In the genomic region with DNA sequence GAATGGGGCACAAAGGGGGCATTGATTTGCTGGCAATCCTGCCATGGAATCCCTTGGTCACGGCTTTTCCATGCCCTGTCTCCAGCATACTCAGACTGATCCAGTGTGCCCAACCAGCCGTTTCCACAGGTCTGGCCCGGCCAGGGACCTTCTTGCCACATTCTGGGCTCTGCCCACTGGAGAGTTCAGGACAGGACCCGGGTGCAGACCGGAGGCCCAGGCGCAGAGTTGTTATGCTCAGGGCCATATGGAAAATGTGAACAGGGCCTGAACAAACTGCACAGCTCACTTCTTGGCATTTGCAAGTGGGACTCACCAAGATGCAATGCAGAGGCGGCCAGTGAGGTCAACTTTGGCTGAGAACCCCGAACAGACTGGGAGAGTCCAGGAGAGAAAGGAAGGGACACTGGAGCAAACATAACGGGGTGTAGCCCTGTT, we compare ENCODE assay signal across 11 cellular contexts. TPM values are rescaled to one million over a fixed set of nuclear protein-coding genes. Genes with fewer than 3 reads are reported as not detected.
DNase-seq lines count a peak whose midpoint lies in the region; ATAC-seq, FAIRE-seq and TF ChIP-seq lines count a peak whose summit lies in the region.
"Had no signal": no experiment of that assay in that cellular context is flagged by ENCODE, and none has a peak within 500 bp of the region (broad histone marks: within the 10 kb centered on the region; RNA-seq: fewer than 3 reads in every experiment).

No MANE protein-coding gene starts in this region.

- H3K4me2 ChIP-seq in BLaER1, result peak overlapping the region; percentile 76
- H3K4me2 ChIP-seq in SK-N-SH, result peak overlapping the region; percentile 51

- POLR2A ChIA-PET in SK-N-SH (lab: Yijun Ruan, JAX), result no interaction called here

- no peaks in the 10 kb centered on the region; the same call in 1 of the 2 replicates for H3K9me3 ChIP-seq in BLaER1
- H3K9me3 ChIP-seq in SK-N-SH, result no peaks in the 10 kb centered on the region
- no peaks in the 10 kb centered on the region for H3K9me3 ChIP-seq in gastroesophageal sphincter

- TF ChIP-seq POLR2A in gastroesophageal sphincter (IDR thresholded peaks at IDR 0.05), result no peak

- H3K79me2 ChIP-seq in SK-N-SH (ENCODE audit: insufficient read depth), result no peaks in the 10 kb centered on the region

- peaks cover 35% of the 10 kb centered on the region for H3F3A ChIP-seq in SK-N-SH (replicated peaks; ENCODE audit: insufficient read depth)

- no peaks in the 10 kb centered on the region for H3K36me3 Mint-ChIP-seq in osteocyte (ENCODE audit: unreplicated experiment)

- DNase-seq in SK-N-SH (peak; percentile 69), osteocyte (ENCODE audit: extremely low spot score, unreplicated experiment) (peak; percentile 97), NCI-H1694 (lab: John Stamatoyannopoulos, UW) (no peak), GM19239 (ENCODE audit: insufficient read length, low spot score) (no peak)
- DNase-seq in stimulated activated naive CD4-positive, alpha-beta T cell (lab: John Stamatoyannopoulos, UW), result no peak
- DNase-seq: NCI-H774 had no signal

- H4K20me1 ChIP-seq in BLaER1 (no peaks in the 10 kb centered on the region), SK-N-SH (ENCODE audit: insufficient read depth) (no peaks in the 10 kb centered on the region)

- no peaks in the 10 kb centered on the region for H3K27me3 Mint-ChIP-seq in osteocyte (ENCODE audit: unreplicated experiment)

- H3K9ac ChIP-seq in BLaER1, result 0 out of 2 replicates have a peak overlapping the region, but pooled peaks have one; percentile 12
- H3K9ac ChIP-seq in SK-N-SH, result peak overlapping the region; percentile 46

- TF ChIP-seq EP300 in SK-N-SH (IDR thresholded peaks at IDR 0.05; ENCODE audit: borderline replicate concordance in 1 of 2, low read depth in 1 of 2, low read length in 1 of 2) (peak in 1 of 2 experiments; percentile 76; a peak in 3 of 4 replicates), gastroesophageal sphincter (IDR thresholded peaks at IDR 0.05) (no peak)

- H3K27ac ChIP-seq in BLaER1 (peak overlapping the region; percentile 40), SK-N-SH (ENCODE audit: low read depth in 2 of 2, low read length in 1 of 2) (peak overlapping the region; percentile 62 to 95), gastroesophageal sphincter (peak overlapping the region; percentile 48 to 82 (median 76))
- H3K27ac ChIP-seq: epithelial cell of prostate had no signal

- H3K4me1 ChIP-seq in BLaER1, result peaks cover 48% of the 10 kb centered on the region
- H3K4me1 ChIP-seq in SK-N-SH (ENCODE audit: control insufficient read depth in 1 of 2, insufficient read depth in 2 of 2, low read depth in 1 of 2, low read length in 1 of 2), result peaks cover 13 to 42% of the 10 kb centered on the region in 2 experiments; a peak in 3 of 4 replicates
- H3K4me1 ChIP-seq in gastroesophageal sphincter, result peaks cover 0 to 48% (median 11%) of the 10 kb centered on the region in 3 donors

- ATAC-seq in gastroesophageal sphincter, result peak; percentile 90
- no peak for ATAC-seq in activated CD4-positive, CD25-positive, alpha-beta regulatory T cell treated with anti-CD3 and anti-CD28 coated beads, Interleukin-2, amount 50 U/mL, for 24 hours

- peaks cover 72% of the 10 kb centered on the region for H3K4me1 Mint-ChIP-seq in osteocyte (ENCODE audit: unreplicated experiment)

- H3K9me2 ChIP-seq in SK-N-SH, result no peaks in the 10 kb centered on the region

- H3K36me3 ChIP-seq in BLaER1 (no peaks in the 10 kb centered on the region), SK-N-SH (replicated peaks in 1 of 2; ENCODE audit: control insufficient read depth in 1 of 2, insufficient read depth in 2 of 2, low read length in 1 of 2) (no peaks in the 10 kb centered on the region), gastroesophageal sphincter (no peaks in the 10 kb centered on the region)

- peak overlapping the region; percentile 48 for H3K4me3 Mint-ChIP-seq in osteocyte (ENCODE audit: unreplicated experiment)

- no peaks in the 10 kb centered on the region for H3K9me3 Mint-ChIP-seq in osteocyte (ENCODE audit: unreplicated experiment)

- WGBS in SK-N-SH (ENCODE audit: low lambda C conversion rate), result 36% methylated on average over 8 of the region's 9 CpGs
- no CpG with 5 or more reads among the region's 9 CpGs for WGBS in gastroesophageal sphincter (ENCODE audit: low coverage in 1 of 2), 2 donors

- TF ChIP-seq CTCF in SK-N-SH (IDR thresholded peaks at IDR 0.05) (no peak), gastroesophageal sphincter (IDR thresholded peaks at IDR 0.05) (no peak), osteocyte (IDR thresholded peaks at IDR 0.05) (no peak)

- no peak for TF ChIP-seq RAD21 in SK-N-SH (IDR thresholded peaks at IDR 0.05; ENCODE audit: low read length)

- peak overlapping the region; percentile 64; the same call in 1 of the 2 replicates for H2AFZ ChIP-seq in SK-N-SH (ENCODE audit: low read depth)

- no peak for FAIRE-seq in GM19239 (lab: Jason Lieb, UNC)
- FAIRE-seq: GM12878 had no signal

- H3K27ac Mint-ChIP-seq in osteocyte (ENCODE audit: unreplicated experiment), result peak overlapping the region; percentile 94

- H3K4me3 ChIP-seq in BLaER1 (peak overlapping the region; percentile 2; the same call in 1 of the 2 replicates), SK-N-SH (ENCODE audit: low read depth in 2 of 2, low read length in 1 of 2) (no peak overlapping the region), gastroesophageal sphincter (no peak overlapping the region)
- H3K4me3 ChIP-seq: GM12878 had no signal

- CTCF ChIA-PET in SK-N-SH (lab: Yijun Ruan, JAX), result interaction anchor here (1.3 to 1.4 kb wide), 2 partner anchors 28 to 49 kb away, joined by 3 read pairs; no protein-coding TSS in a partner anchor

- no peaks in the 10 kb centered on the region for H3K27me3 ChIP-seq in BLaER1
- no peaks in the 10 kb centered on the region for H3K27me3 ChIP-seq in SK-N-SH (ENCODE audit: insufficient read depth)
- H3K27me3 ChIP-seq in gastroesophageal sphincter, result no peaks in the 10 kb centered on the region

TF ChIP-seq in SK-N-SH, 30 proteins besides CTCF, POLR2A, EP300 and RAD21 (continues in another document):
- no peak for TF ChIP-seq FOXJ3 (CRISPR knock-in tag; IDR thresholded peaks at IDR 0.05)
- TF ChIP-seq CHD2 (IDR thresholded peaks at IDR 0.05; ENCODE audit: low read length, partially characterized antibody), result peak; percentile 72
- TF ChIP-seq MEF2A (IDR thresholded peaks at IDR 0.05; ENCODE audit: borderline replicate concordance, low read depth), result no peak
- TF ChIP-seq REST (IDR thresholded peaks at IDR 0.05; ENCODE audit: low read depth, low read length), result no peak
- TF ChIP-seq, protein P1, sequence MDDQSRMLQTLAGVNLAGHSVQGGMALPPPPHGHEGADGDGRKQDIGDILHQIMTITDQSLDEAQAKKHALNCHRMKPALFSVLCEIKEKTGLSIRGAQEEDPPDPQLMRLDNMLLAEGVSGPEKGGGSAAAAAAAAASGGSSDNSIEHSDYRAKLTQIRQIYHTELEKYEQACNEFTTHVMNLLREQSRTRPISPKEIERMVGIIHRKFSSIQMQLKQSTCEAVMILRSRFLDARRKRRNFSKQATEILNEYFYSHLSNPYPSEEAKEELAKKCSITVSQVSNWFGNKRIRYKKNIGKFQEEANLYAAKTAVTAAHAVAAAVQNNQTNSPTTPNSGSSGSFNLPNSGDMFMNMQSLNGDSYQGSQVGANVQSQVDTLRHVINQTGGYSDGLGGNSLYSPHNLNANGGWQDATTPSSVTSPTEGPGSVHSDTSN (IDR thresholded peaks at IDR 0.05), result peak; percentile 83
- TF ChIP-seq IRF3 (IDR thresholded peaks at IDR 0.05; ENCODE audit: low read depth, low read length), result no peak
- no peak for TF ChIP-seq ELF1 (IDR thresholded peaks at IDR 0.05)
- no peak for TF ChIP-seq EZH2phosphoT487 (IDR thresholded peaks at IDR 0.05; ENCODE audit: borderline replicate concordance, low read depth)

RNA-seq across cellular contexts. Expression of gene ASAP2, which starts 15.5 kb away (rescaled TPM):
- polyA plus RNA-seq in SK-N-SH (2012; rRNA removed), result 37.9 and 41.4 TPM in 2 replicates
- 46.4 and 46.7 TPM in 2 replicates for polyA plus RNA-seq in SK-N-SH (2012; cell fraction: cytosol; rRNA removed)
- 60.7 and 79.4 TPM in 2 replicates for polyA plus RNA-seq in SK-N-SH (2012; cell fraction: nucleus; rRNA removed)
- 10 to 100 TPM; 18.3 to 31.4 (median 26.2) TPM for total RNA-seq in gastroesophageal sphincter
- 91.0 and 94.7 TPM in 2 replicates for total RNA-seq in osteocyte

Comparison
In these comparisons a context has a peak if more than half of its experiments do, and no peak if none do; other contexts are left out.
1. DNase-seq: peak in SK-N-SH (single experiment) and osteocyte (single experiment); none in NCI-H1694 (single experiment), GM19239 (single experiment) and stimulated activated naive CD4-positive, alpha-beta T cell (0 of 6).
2. Peak in every context shown above with its lines, with median percentiles within 50 percentile points of each other: H3K27ac ChIP-seq.